ENCODE assay signal across 14 cellular contexts in the genomic region with DNA sequence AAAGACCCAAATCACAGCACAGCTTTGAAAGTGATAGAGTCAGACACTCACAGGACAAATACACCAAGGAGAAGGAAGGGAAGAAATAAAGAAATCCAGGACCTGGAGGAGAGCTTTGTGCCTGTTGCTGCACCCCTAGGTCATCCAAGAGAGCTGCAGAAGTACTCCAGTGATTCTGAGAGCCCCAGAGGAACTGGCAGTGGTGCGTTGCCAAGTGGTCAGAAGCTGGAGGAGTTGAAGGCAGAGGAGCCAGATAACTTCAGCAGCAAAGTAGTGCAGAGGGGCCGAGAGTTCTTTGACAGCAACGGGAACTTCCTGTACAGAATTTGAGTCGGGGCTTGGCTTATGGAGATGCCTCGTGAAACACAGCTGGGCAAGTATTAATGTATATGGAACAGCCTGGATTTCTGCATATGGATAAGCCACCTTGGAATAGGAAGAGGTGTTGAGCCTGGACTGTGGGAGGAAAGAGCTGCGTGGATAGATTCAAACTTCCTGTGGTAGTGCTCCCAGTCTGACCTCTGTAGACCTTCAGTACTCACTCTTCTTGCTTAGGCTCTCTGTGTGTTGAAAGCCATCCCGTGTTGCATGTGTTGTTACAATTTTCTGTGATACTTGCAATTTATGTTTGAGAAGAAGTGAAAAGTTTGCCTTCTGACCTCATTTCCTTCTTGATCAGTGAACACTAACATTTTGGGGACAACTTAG. TPM values are rescaled to one million over a fixed set of nuclear protein-coding genes. Genes with fewer than 3 reads are reported as not detected.
DNase-seq lines count a peak whose midpoint lies in the region; ATAC-seq and TF ChIP-seq lines count a peak whose summit lies in the region.
"Had no signal": no experiment of that assay in that cellular context is flagged by ENCODE, and none has a peak within 500 bp of the region (broad histone marks: within the 10 kb centered on the region; RNA-seq: fewer than 3 reads in every experiment).

No MANE protein-coding gene starts in this region.

- H3K27me3 ChIP-seq in CD4-positive, CD25-positive, alpha-beta regulatory T cell (ENCODE audit: control insufficient read depth, insufficient read depth, low read length) = no peaks in the 10 kb centered on the region
- H3K27me3 ChIP-seq: sigmoid colon, uterus had no signal

- no peaks in the 10 kb centered on the region for H3K9me3 ChIP-seq in CD4-positive, CD25-positive, alpha-beta regulatory T cell (ENCODE audit: control insufficient read depth in 2 of 2, low read length in 2 of 2)
- H3K9me3 ChIP-seq: sigmoid colon, uterus had no signal

- H3K27ac ChIP-seq in CD4-positive, CD25-positive, alpha-beta regulatory T cell (ENCODE audit: insufficient read depth, low read length, poor library complexity, severe bottlenecking) = no peak overlapping the region
- H3K27ac ChIP-seq: sigmoid colon, uterus had no signal

- DNase-seq in CD4-positive, CD25-positive, alpha-beta regulatory T cell = no peak
- DNase-seq in activated naive CD8-positive, alpha-beta T cell treated with anti-CD3 and anti-CD28 coated beads for 36 hours = no peak
- DNase-seq in naive thymus-derived CD8-positive, alpha-beta T cell = no peak
- DNase-seq in HEK293T (ENCODE audit: extremely low spot score) (no peak), superior temporal gyrus (ENCODE audit: extremely low spot score) (no peak), mesenteric fat pad (ENCODE audit: low spot score) (no peak), GM03348 (ENCODE audit: low spot score) (no peak)
- DNase-seq: DMS53; effector memory CD8-positive, alpha-beta T cell; GOT3; sigmoid colon; stimulated activated CD4-positive, alpha-beta T cell treated with anti-CD3 and anti-CD28 coated beads, Interleukin-4, amount 100 ng/mL, for 4 hours; uterus had no signal

- peak overlapping the region in 2 of 4 donors; percentile 5 to 32 for H3K4me3 Mint-ChIP-seq in CD4-positive, CD25-positive, alpha-beta regulatory T cell
- peak overlapping the region in 1 of 4 donors; percentile 58 for H3K4me3 Mint-ChIP-seq in IgD-negative memory B cell
- H3K4me3 Mint-ChIP-seq in activated naive CD8-positive, alpha-beta T cell treated with anti-CD3 and anti-CD28 coated beads for 36 hours = no peak overlapping the region
- H3K4me3 Mint-ChIP-seq in naive thymus-derived CD8-positive, alpha-beta T cell = peak overlapping the region in 4 of 10 donors; percentile 2 to 34 (median 12)

- H3K27me3 Mint-ChIP-seq in CD4-positive, CD25-positive, alpha-beta regulatory T cell = no peaks in the 10 kb centered on the region
- H3K27me3 Mint-ChIP-seq in IgD-negative memory B cell = no peaks in the 10 kb centered on the region
- H3K27me3 Mint-ChIP-seq in activated naive CD8-positive, alpha-beta T cell treated with anti-CD3 and anti-CD28 coated beads for 36 hours = no peaks in the 10 kb centered on the region
- no peaks in the 10 kb centered on the region for H3K27me3 Mint-ChIP-seq in naive thymus-derived CD8-positive, alpha-beta T cell
- H3K27me3 Mint-ChIP-seq: effector memory CD8-positive, alpha-beta T cell had no signal

- H3K36me3 Mint-ChIP-seq in CD4-positive, CD25-positive, alpha-beta regulatory T cell = peaks cover 45% of the 10 kb centered on the region
- peaks cover 3% of the 10 kb centered on the region for H3K36me3 Mint-ChIP-seq in IgD-negative memory B cell
- peaks cover 48% of the 10 kb centered on the region for H3K36me3 Mint-ChIP-seq in activated naive CD8-positive, alpha-beta T cell treated with anti-CD3 and anti-CD28 coated beads for 36 hours
- H3K36me3 Mint-ChIP-seq in naive thymus-derived CD8-positive, alpha-beta T cell = peaks cover 0 to 82% (median 21%) of the 10 kb centered on the region in 3 donors

- no peaks in the 10 kb centered on the region for H3K9me3 Mint-ChIP-seq in CD4-positive, CD25-positive, alpha-beta regulatory T cell
- peaks cover 0 to 1% (median 0%) of the 10 kb centered on the region in 3 donors for H3K9me3 Mint-ChIP-seq in IgD-negative memory B cell
- H3K9me3 Mint-ChIP-seq in activated naive CD8-positive, alpha-beta T cell treated with anti-CD3 and anti-CD28 coated beads for 36 hours = no peaks in the 10 kb centered on the region
- H3K9me3 Mint-ChIP-seq in naive thymus-derived CD8-positive, alpha-beta T cell = no peaks in the 10 kb centered on the region
- H3K9me3 Mint-ChIP-seq: effector memory CD8-positive, alpha-beta T cell had no signal

- CTCF ChIA-PET in HEK293T (lab: Yijun Ruan, JAX) = interaction anchor here (2.1 kb wide), 1 partner anchor 22 kb away, joined by 7 read pairs; no protein-coding TSS in a partner anchor

- peaks cover 48% of the 10 kb centered on the region for H3K36me3 ChIP-seq in CD4-positive, CD25-positive, alpha-beta regulatory T cell (ENCODE audit: control insufficient read depth, insufficient read depth, low read length)
- H3K36me3 ChIP-seq: uterus had no signal

- peaks cover 51% of the 10 kb centered on the region for H3K4me1 ChIP-seq in CD4-positive, CD25-positive, alpha-beta regulatory T cell (ENCODE audit: control insufficient read depth, insufficient read depth, low read length, poor library complexity, severe bottlenecking)

- no peak for ATAC-seq in CD4-positive, CD25-positive, alpha-beta regulatory T cell (ENCODE audit: low read depth in 2 of 2)
- ATAC-seq in naive thymus-derived CD8-positive, alpha-beta T cell = no peak
- ATAC-seq: effector memory CD8-positive, alpha-beta T cell had no signal

- no peak overlapping the region for H3K4me3 ChIP-seq in CD4-positive, CD25-positive, alpha-beta regulatory T cell (ENCODE audit: low read depth, low read length)
- H3K4me3 ChIP-seq: sigmoid colon, uterus had no signal

- POLR2A ChIA-PET in naive thymus-derived CD8-positive, alpha-beta T cell (lab: Charles Lee) = interaction anchor here (1.6 kb wide), 1 partner anchor 39 kb away, joined by 6 read pairs; a partner anchor contains a TSS
- POLR2A ChIA-PET in HEK293T (lab: Yijun Ruan, JAX) = no interaction called here

- peak overlapping the region in 2 of 3 donors; percentile 10 to 64 for H3K27ac Mint-ChIP-seq in CD4-positive, CD25-positive, alpha-beta regulatory T cell
- H3K27ac Mint-ChIP-seq in IgD-negative memory B cell = peak overlapping the region in 2 of 3 donors; percentile 80 to 91
- peak overlapping the region; percentile 81 for H3K27ac Mint-ChIP-seq in activated naive CD8-positive, alpha-beta T cell treated with anti-CD3 and anti-CD28 coated beads for 36 hours
- H3K27ac Mint-ChIP-seq in naive thymus-derived CD8-positive, alpha-beta T cell = peak overlapping the region; percentile 25 to 87 (median 78)

- H3K4me1 Mint-ChIP-seq in CD4-positive, CD25-positive, alpha-beta regulatory T cell = peaks cover 29 to 71% (median 48%) of the 10 kb centered on the region in 4 donors
- H3K4me1 Mint-ChIP-seq in IgD-negative memory B cell = peaks cover 24 to 32% (median 30%) of the 10 kb centered on the region in 3 donors
- H3K4me1 Mint-ChIP-seq in activated naive CD8-positive, alpha-beta T cell treated with anti-CD3 and anti-CD28 coated beads for 36 hours = peaks cover 40% of the 10 kb centered on the region
- H3K4me1 Mint-ChIP-seq in naive thymus-derived CD8-positive, alpha-beta T cell = peaks cover 33 to 71% (median 54%) of the 10 kb centered on the region in 4 donors

TF ChIP-seq in HEK293T, 16 proteins besides CTCF, POLR2A, EP300 and RAD21:
- no peak for TF ChIP-seq SUZ12 (IDR thresholded peaks at IDR 0.05)
- TF ChIP-seq FOXA1 (IDR thresholded peaks at IDR 0.05) = no peak
- TF ChIP-seq LEF1 (IDR thresholded peaks at IDR 0.05; ENCODE audit: borderline replicate concordance) = no peak
- no peak for TF ChIP-seq FOXM1 (IDR thresholded peaks at IDR 0.05; ENCODE audit: borderline replicate concordance)
- TF ChIP-seq ELF4 (IDR thresholded peaks at IDR 0.05) = no peak
- TF ChIP-seq ZNF384 (IDR thresholded peaks at IDR 0.05) = no peak

RNA-seq across cellular contexts. Expression of a gene that starts 6.1 kb away (rescaled TPM):
- total RNA-seq in CD4-positive, CD25-positive, alpha-beta regulatory T cell = 46.6 TPM
- 10 to 100 TPM; 39.0 to 54.1 (median 47.2) TPM for polyA plus RNA-seq in CD4-positive, CD25-positive, alpha-beta regulatory T cell
- 63.4 TPM for polyA plus RNA-seq in IgD-negative memory B cell
- total RNA-seq in activated naive CD8-positive, alpha-beta T cell treated with anti-CD3 and anti-CD28 coated beads for 36 hours = 10 to 100 TPM; 24.3 TPM
- 10 to 100 TPM; 47.7 to 53.3 TPM for total RNA-seq in naive thymus-derived CD8-positive, alpha-beta T cell
- 10 to 100 TPM; 25.9 to 42.9 (median 26.5) TPM for polyA plus RNA-seq in naive thymus-derived CD8-positive, alpha-beta T cell
- 77.8 TPM for total RNA-seq in mesenteric fat pad

RNA-seq across cellular contexts. Expression of a gene that starts 22.3 kb away (rescaled TPM):
- total RNA-seq in CD4-positive, CD25-positive, alpha-beta regulatory T cell = 0.25 TPM
- polyA plus RNA-seq in CD4-positive, CD25-positive, alpha-beta regulatory T cell = under 1 TPM in 3 of 4 donors, not detected in 1; 0.13 to 0.64 (median 0.18) TPM
- 0.08 TPM for polyA plus RNA-seq in IgD-negative memory B cell
- under 1 TPM; 0.41 to 0.54 TPM for total RNA-seq in activated naive CD8-positive, alpha-beta T cell treated with anti-CD3 and anti-CD28 coated beads for 36 hours
- total RNA-seq in naive thymus-derived CD8-positive, alpha-beta T cell = 1 to 10 TPM in 1 of 2 experiments, under 1 TPM in 1; 0.71 to 1.0 TPM
- not detected for polyA plus RNA-seq in naive thymus-derived CD8-positive, alpha-beta T cell
- total RNA-seq in mesenteric fat pad = not detected
- total RNA-seq: sigmoid colon had no signal

RNA-seq across cellular contexts. Expression of a gene that starts 37.6 kb away (rescaled TPM):
- total RNA-seq in CD4-positive, CD25-positive, alpha-beta regulatory T cell = 3.3 TPM
- 1 to 10 TPM in 2 of 4 donors, under 1 TPM in 2; 0.84 to 1.6 (median 1.1) TPM for polyA plus RNA-seq in CD4-positive, CD25-positive, alpha-beta regulatory T cell
- polyA plus RNA-seq in IgD-negative memory B cell = 1.3 TPM
- total RNA-seq in activated naive CD8-positive, alpha-beta T cell treated with anti-CD3 and anti-CD28 coated beads for 36 hours = 10 to 100 TPM in 1 of 2 experiments, 1 to 10 TPM in 1; 8.3 to 11.8 TPM
- total RNA-seq in naive thymus-derived CD8-positive, alpha-beta T cell = 10 to 100 TPM; 12.0 to 12.4 TPM
- polyA plus RNA-seq in naive thymus-derived CD8-positive, alpha-beta T cell = 1 to 10 TPM in 2 of 3 donors, under 1 TPM in 1; 0.50 to 2.2 (median 1.3) TPM
- 8.1 TPM for total RNA-seq in mesenteric fat pad

RNA-seq across cellular contexts. Expression of a gene that starts 37.9 kb away (rescaled TPM):
- 148 TPM for total RNA-seq in CD4-positive, CD25-positive, alpha-beta regulatory T cell
- 100 to 1,000 TPM; 185 to 263 (median 222) TPM for polyA plus RNA-seq in CD4-positive, CD25-positive, alpha-beta regulatory T cell
- polyA plus RNA-seq in IgD-negative memory B cell = 304 TPM
- 100 to 1,000 TPM; 181 to 190 TPM for total RNA-seq in activated naive CD8-positive, alpha-beta T cell treated with anti-CD3 and anti-CD28 coated beads for 36 hours
- 100 to 1,000 TPM; 110 TPM for total RNA-seq in naive thymus-derived CD8-positive, alpha-beta T cell
- polyA plus RNA-seq in naive thymus-derived CD8-positive, alpha-beta T cell = 100 to 1,000 TPM; 232 to 246 (median 232) TPM
- total RNA-seq in mesenteric fat pad = 58.0 TPM
